Comparison of ENCODE assay signal across 8 cellular contexts in the genomic region with DNA sequence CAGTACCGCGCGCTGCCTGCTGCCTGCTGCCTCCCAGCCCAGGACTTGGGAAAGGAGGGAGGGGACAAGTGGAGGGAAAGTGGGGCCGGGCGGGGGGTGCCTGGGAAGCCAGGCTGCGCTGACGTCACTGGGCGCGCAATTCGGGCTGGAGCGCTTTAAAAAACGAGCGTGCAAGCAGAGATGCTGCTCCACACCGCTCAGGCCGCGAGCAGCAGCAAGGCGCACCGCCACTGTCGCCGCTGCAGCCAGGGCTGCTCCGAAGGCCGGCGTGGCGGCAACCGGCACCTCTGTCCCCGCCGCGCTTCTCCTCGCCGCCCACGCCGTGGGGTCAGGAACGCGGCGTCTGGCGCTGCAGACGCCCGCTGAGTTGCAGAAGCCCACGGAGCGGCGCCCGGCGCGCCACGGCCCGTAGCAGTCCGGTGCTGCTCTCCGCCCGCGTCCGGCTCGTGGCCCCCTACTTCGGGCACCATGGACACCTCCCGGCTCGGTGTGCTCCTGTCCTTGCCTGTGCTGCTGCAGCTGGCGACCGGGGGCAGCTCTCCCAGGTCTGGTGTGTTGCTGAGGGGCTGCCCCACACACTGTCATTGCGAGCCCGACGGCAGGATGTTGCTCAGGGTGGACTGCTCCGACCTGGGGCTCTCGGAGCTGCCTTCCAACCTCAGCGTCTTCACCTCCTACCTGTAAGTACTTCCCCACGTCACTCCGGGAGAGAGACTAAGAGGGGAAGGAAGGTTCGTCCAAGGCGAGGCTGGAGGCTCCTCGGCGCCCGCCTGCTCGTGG. TPM values are rescaled to one million over a fixed set of nuclear protein-coding genes. Genes with fewer than 3 reads are reported as not detected.
A peak's percentile ranks its signal among the peaks of the same experiment; 100 is the strongest.
DNase-seq lines count a peak whose midpoint lies in the region; ATAC-seq and TF ChIP-seq lines count a peak whose summit lies in the region.

Gene LGR5, plus strand, starts transcription at position 186 of the 780 bp plus-strand sequence. Its CDS starts 283 bp downstream, at position 469.

- intact Hi-C loops in activated naive CD4-positive, alpha-beta T cell treated with anti-CD3 and anti-CD28 coated beads for 36 hours (cut with micrococcal nuclease) = loop anchor here (5.0 kb wide), 2 partner anchors 247 to 312 kb away; partner anchors contain the start of genes RAB21 and TMEM19
- intact Hi-C loops in left ventricle myocardium inferior (cut with micrococcal nuclease) = no loop called here

- H3K36me3 Mint-ChIP-seq in activated naive CD4-positive, alpha-beta T cell treated with anti-CD3 and anti-CD28 coated beads for 36 hours (ENCODE audit: low read depth) = peaks cover 2% of the 10 kb centered on the region
- peaks cover 6% of the 10 kb centered on the region for H3K36me3 Mint-ChIP-seq in activated naive CD8-positive, alpha-beta T cell treated with anti-CD3 and anti-CD28 coated beads, Interleukin-2, amount 50 U/mL, for 24 hours (ENCODE audit: low read depth)

- peaks cover 55% of the 10 kb centered on the region for H3K27me3 Mint-ChIP-seq in activated naive CD4-positive, alpha-beta T cell treated with anti-CD3 and anti-CD28 coated beads for 36 hours (ENCODE audit: low read depth)
- peaks cover 65% of the 10 kb centered on the region for H3K27me3 Mint-ChIP-seq in activated naive CD8-positive, alpha-beta T cell treated with anti-CD3 and anti-CD28 coated beads, Interleukin-2, amount 50 U/mL, for 24 hours

- H3K4me1 ChIP-seq in left ventricle myocardium inferior = peaks cover 25% of the 10 kb centered on the region

- peaks cover 97% of the 10 kb centered on the region for H3K27me3 ChIP-seq in left ventricle myocardium inferior (ENCODE audit: low read depth)

- H3K27ac Mint-ChIP-seq in activated naive CD4-positive, alpha-beta T cell treated with anti-CD3 and anti-CD28 coated beads for 36 hours = no peak within 1 kb of the TSS
- no peak within 1 kb of the TSS for H3K27ac Mint-ChIP-seq in activated naive CD8-positive, alpha-beta T cell treated with anti-CD3 and anti-CD28 coated beads, Interleukin-2, amount 50 U/mL, for 24 hours

- H3K4me3 ChIP-seq in left ventricle myocardium inferior = peak within 1 kb of the TSS; percentile 62

- H3K4me1 Mint-ChIP-seq in activated naive CD4-positive, alpha-beta T cell treated with anti-CD3 and anti-CD28 coated beads for 36 hours (ENCODE audit: low read depth) = peaks cover 18% of the 10 kb centered on the region
- peaks cover 21% of the 10 kb centered on the region for H3K4me1 Mint-ChIP-seq in activated naive CD8-positive, alpha-beta T cell treated with anti-CD3 and anti-CD28 coated beads, Interleukin-2, amount 50 U/mL, for 24 hours

- ATAC-seq in activated naive CD8-positive, alpha-beta T cell treated with anti-CD3 and anti-CD28 coated beads, Interleukin-2, amount 50 U/mL, for 24 hours = peak; percentile 63

- no peak for TF ChIP-seq CTCF in left ventricle myocardium inferior (IDR thresholded peaks at IDR 0.05; ENCODE audit: borderline replicate concordance)

- peaks cover 26% of the 10 kb centered on the region for H3K9me3 Mint-ChIP-seq in activated naive CD4-positive, alpha-beta T cell treated with anti-CD3 and anti-CD28 coated beads for 36 hours
- peaks cover 16% of the 10 kb centered on the region for H3K9me3 Mint-ChIP-seq in activated naive CD8-positive, alpha-beta T cell treated with anti-CD3 and anti-CD28 coated beads, Interleukin-2, amount 50 U/mL, for 24 hours

- H3K36me3 ChIP-seq in left ventricle myocardium inferior = no peaks in the 10 kb centered on the region

- H3K27ac ChIP-seq in left ventricle myocardium inferior (replicated peaks) = no peak within 1 kb of the TSS

- H3K4me3 Mint-ChIP-seq in activated naive CD4-positive, alpha-beta T cell treated with anti-CD3 and anti-CD28 coated beads for 36 hours = peak within 1 kb of the TSS; percentile 74
- peak within 1 kb of the TSS; percentile 75 for H3K4me3 Mint-ChIP-seq in activated naive CD8-positive, alpha-beta T cell treated with anti-CD3 and anti-CD28 coated beads, Interleukin-2, amount 50 U/mL, for 24 hours

- peak; percentile 58 for DNase-seq in activated naive CD4-positive, alpha-beta T cell treated with anti-CD3 and anti-CD28 coated beads for 36 hours
- no peak for DNase-seq in activated naive CD4-positive, alpha-beta T cell (lab: John Stamatoyannopoulos, UW)
- DNase-seq in NCI-H1417 (lab: John Stamatoyannopoulos, UW) = peak; percentile 63 to 95 (median 92)
- DNase-seq in activated naive CD8-positive, alpha-beta T cell treated with anti-CD3 and anti-CD28 coated beads, Interleukin-2, amount 50 U/mL, for 24 hours = peak; percentile 20
- DNase-seq in left ventricle myocardium inferior = peak; percentile 18
- DNase-seq in pons (ENCODE audit: low spot score) = peak; percentile 75
- no peak for DNase-seq in NK-92 treated with Interleukin-12 subunit alpha and Interleukin-12 subunit beta, amount 100 ng/mL, for 24 hours (lab: John Stamatoyannopoulos, UW)
- DNase-seq in SIG-M5 (lab: John Stamatoyannopoulos, UW) = no peak

- CTCF ChIA-PET in activated naive CD4-positive, alpha-beta T cell treated with anti-CD3 and anti-CD28 coated beads for 36 hours (lab: Charles Lee) = interaction anchor here (1.4 kb wide), 1 partner anchor 307 kb away, joined by 4 read pairs; no protein-coding TSS in a partner anchor

- H3K9me3 ChIP-seq in left ventricle myocardium inferior (replicated peaks) = peaks cover 21% of the 10 kb centered on the region

RNA-seq across cellular contexts. Expression of gene LGR5, which starts in this region (rescaled TPM):
- total RNA-seq in activated naive CD4-positive, alpha-beta T cell treated with anti-CD3 and anti-CD28 coated beads for 36 hours = not detected
- total RNA-seq in left ventricle myocardium inferior = not detected

Comparison
In these comparisons a context has a peak if more than half of its experiments do, and no peak if none do; other contexts are left out.
1. Peak in DNase-seq in activated naive CD4-positive, alpha-beta T cell treated with anti-CD3 and anti-CD28 coated beads for 36 hours; RNA of the gene not detected or under 1 TPM.
2. Peak in DNase-seq and H3K4me3 ChIP-seq in left ventricle myocardium inferior; RNA of the gene not detected or under 1 TPM.
3. DNase-seq: peak in NCI-H1417 (3 of 3), activated naive CD8-positive, alpha-beta T cell treated with anti-CD3 and anti-CD28 coated beads, Interleukin-2, amount 50 U/mL, for 24 hours (single experiment) and pons (single experiment); none in activated naive CD4-positive, alpha-beta T cell (0 of 4), NK-92 treated with Interleukin-12 subunit alpha and Interleukin-12 subunit beta, amount 100 ng/mL, for 24 hours (single experiment) and SIG-M5 (single experiment).